2 cellular contexts compared by ENCODE assay signal in the genomic region with DNA sequence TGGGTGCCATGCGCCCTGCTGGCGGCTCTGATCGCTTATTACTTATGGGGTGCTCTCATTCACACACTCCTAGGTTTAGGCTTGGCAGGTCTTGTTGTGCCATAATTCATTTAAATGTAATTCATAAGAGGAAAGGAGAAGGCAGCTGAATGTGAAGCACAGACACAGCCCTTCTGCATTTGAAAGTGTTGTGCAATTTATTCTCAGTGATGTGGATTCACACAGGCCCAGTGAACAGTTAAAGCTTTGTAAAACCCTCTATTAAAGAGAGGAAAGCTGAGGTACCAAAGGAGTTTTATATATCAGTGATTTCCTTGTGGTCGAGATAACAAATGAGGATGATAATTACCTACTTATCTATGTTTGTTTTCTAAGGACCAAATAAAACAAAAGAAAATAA.
TF ChIP-seq lines count a peak whose summit lies in the region.

No MANE protein-coding gene starts in this region.

TF ChIP-seq in IMR-90, 13 proteins besides CTCF, POLR2A, EP300 and RAD21:
- TF ChIP-seq, protein P1, sequence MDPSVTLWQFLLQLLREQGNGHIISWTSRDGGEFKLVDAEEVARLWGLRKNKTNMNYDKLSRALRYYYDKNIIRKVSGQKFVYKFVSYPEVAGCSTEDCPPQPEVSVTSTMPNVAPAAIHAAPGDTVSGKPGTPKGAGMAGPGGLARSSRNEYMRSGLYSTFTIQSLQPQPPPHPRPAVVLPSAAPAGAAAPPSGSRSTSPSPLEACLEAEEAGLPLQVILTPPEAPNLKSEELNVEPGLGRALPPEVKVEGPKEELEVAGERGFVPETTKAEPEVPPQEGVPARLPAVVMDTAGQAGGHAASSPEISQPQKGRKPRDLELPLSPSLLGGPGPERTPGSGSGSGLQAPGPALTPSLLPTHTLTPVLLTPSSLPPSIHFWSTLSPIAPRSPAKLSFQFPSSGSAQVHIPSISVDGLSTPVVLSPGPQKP (IDR thresholded peaks at IDR 0.05; ENCODE audit: borderline replicate concordance, low read depth, low read length), result no peak
- 0 out of 2 replicates have a peak, but pooled peaks have one; percentile 22 for TF ChIP-seq CEBPB (IDR thresholded peaks at IDR 0.05; ENCODE audit: low read depth, low read length)

TF ChIP-seq in H1, 55 proteins besides CTCF, POLR2A, EP300 and RAD21:
- TF ChIP-seq, protein P2, sequence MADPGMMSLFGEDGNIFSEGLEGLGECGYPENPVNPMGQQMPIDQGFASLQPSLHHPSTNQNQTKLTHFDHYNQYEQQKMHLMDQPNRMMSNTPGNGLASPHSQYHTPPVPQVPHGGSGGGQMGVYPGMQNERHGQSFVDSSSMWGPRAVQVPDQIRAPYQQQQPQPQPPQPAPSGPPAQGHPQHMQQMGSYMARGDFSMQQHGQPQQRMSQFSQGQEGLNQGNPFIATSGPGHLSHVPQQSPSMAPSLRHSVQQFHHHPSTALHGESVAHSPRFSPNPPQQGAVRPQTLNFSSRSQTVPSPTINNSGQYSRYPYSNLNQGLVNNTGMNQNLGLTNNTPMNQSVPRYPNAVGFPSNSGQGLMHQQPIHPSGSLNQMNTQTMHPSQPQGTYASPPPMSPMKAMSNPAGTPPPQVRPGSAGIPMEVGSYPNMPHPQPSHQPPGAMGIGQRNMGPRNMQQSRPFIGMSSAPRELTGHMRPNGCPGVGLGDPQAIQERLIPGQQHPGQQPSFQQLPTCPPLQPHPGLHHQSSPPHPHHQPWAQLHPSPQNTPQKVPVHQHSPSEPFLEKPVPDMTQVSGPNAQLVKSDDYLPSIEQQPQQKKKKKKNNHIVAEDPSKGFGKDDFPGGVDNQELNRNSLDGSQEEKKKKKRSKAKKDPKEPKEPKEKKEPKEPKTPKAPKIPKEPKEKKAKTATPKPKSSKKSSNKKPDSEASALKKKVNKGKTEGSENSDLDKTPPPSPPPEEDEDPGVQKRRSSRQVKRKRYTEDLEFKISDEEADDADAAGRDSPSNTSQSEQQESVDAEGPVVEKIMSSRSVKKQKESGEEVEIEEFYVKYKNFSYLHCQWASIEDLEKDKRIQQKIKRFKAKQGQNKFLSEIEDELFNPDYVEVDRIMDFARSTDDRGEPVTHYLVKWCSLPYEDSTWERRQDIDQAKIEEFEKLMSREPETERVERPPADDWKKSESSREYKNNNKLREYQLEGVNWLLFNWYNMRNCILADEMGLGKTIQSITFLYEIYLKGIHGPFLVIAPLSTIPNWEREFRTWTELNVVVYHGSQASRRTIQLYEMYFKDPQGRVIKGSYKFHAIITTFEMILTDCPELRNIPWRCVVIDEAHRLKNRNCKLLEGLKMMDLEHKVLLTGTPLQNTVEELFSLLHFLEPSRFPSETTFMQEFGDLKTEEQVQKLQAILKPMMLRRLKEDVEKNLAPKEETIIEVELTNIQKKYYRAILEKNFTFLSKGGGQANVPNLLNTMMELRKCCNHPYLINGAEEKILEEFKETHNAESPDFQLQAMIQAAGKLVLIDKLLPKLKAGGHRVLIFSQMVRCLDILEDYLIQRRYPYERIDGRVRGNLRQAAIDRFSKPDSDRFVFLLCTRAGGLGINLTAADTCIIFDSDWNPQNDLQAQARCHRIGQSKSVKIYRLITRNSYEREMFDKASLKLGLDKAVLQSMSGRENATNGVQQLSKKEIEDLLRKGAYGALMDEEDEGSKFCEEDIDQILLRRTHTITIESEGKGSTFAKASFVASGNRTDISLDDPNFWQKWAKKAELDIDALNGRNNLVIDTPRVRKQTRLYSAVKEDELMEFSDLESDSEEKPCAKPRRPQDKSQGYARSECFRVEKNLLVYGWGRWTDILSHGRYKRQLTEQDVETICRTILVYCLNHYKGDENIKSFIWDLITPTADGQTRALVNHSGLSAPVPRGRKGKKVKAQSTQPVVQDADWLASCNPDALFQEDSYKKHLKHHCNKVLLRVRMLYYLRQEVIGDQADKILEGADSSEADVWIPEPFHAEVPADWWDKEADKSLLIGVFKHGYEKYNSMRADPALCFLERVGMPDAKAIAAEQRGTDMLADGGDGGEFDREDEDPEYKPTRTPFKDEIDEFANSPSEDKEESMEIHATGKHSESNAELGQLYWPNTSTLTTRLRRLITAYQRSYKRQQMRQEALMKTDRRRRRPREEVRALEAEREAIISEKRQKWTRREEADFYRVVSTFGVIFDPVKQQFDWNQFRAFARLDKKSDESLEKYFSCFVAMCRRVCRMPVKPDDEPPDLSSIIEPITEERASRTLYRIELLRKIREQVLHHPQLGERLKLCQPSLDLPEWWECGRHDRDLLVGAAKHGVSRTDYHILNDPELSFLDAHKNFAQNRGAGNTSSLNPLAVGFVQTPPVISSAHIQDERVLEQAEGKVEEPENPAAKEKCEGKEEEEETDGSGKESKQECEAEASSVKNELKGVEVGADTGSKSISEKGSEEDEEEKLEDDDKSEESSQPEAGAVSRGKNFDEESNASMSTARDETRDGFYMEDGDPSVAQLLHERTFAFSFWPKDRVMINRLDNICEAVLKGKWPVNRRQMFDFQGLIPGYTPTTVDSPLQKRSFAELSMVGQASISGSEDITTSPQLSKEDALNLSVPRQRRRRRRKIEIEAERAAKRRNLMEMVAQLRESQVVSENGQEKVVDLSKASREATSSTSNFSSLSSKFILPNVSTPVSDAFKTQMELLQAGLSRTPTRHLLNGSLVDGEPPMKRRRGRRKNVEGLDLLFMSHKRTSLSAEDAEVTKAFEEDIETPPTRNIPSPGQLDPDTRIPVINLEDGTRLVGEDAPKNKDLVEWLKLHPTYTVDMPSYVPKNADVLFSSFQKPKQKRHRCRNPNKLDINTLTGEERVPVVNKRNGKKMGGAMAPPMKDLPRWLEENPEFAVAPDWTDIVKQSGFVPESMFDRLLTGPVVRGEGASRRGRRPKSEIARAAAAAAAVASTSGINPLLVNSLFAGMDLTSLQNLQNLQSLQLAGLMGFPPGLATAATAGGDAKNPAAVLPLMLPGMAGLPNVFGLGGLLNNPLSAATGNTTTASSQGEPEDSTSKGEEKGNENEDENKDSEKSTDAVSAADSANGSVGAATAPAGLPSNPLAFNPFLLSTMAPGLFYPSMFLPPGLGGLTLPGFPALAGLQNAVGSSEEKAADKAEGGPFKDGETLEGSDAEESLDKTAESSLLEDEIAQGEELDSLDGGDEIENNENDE (IDR thresholded peaks at IDR 0.05; ENCODE audit: insufficient replicate concordance, low read length), result no peak
- no peak for TF ChIP-seq KDM5A (IDR thresholded peaks at IDR 0.05; ENCODE audit: low read length)
- TF ChIP-seq, protein P3, sequence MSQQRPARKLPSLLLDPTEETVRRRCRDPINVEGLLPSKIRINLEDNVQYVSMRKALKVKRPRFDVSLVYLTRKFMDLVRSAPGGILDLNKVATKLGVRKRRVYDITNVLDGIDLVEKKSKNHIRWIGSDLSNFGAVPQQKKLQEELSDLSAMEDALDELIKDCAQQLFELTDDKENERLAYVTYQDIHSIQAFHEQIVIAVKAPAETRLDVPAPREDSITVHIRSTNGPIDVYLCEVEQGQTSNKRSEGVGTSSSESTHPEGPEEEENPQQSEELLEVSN (IDR thresholded peaks at IDR 0.05), result no peak
- no peak for TF ChIP-seq ZNF274 (IDR thresholded peaks at IDR 0.05; ENCODE audit: borderline replicate concordance, extremely low read depth, low read length)
- TF ChIP-seq, protein P4, sequence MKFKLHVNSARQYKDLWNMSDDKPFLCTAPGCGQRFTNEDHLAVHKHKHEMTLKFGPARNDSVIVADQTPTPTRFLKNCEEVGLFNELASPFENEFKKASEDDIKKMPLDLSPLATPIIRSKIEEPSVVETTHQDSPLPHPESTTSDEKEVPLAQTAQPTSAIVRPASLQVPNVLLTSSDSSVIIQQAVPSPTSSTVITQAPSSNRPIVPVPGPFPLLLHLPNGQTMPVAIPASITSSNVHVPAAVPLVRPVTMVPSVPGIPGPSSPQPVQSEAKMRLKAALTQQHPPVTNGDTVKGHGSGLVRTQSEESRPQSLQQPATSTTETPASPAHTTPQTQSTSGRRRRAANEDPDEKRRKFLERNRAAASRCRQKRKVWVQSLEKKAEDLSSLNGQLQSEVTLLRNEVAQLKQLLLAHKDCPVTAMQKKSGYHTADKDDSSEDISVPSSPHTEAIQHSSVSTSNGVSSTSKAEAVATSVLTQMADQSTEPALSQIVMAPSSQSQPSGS (IDR thresholded peaks at IDR 0.05; ENCODE audit: low read length), result no peak
- TF ChIP-seq EZH2 (IDR thresholded peaks at IDR 0.05; ENCODE audit: low read depth, low read length, severe bottlenecking), result no peak
- TF ChIP-seq POLR2AphosphoS5 (IDR thresholded peaks at IDR 0.05; ENCODE audit: low read depth, low read length), result no peak
- no peak for TF ChIP-seq NANOG (IDR thresholded peaks at IDR 0.05; ENCODE audit: insufficient read depth, low read depth, low read length, poor library complexity, severe bottlenecking)
- TF ChIP-seq YY1 (IDR thresholded peaks at IDR 0.05; ENCODE audit: low read depth, low read length), result no peak
- no peak for TF ChIP-seq POU5F1 (IDR thresholded peaks at IDR 0.05; ENCODE audit: low read depth, low read length)
